ENCODE assay signal across 11 cellular contexts in genomic region chr20:57680131-57680716, GRCh38. TPM values are rescaled to one million over a fixed set of nuclear protein-coding genes. Genes with fewer than 3 reads are reported as not detected.
A peak's percentile ranks its signal among the peaks of the same experiment; 100 is the strongest.
DNase-seq lines count a peak whose midpoint lies in the region; ATAC-seq and TF ChIP-seq lines count a peak whose summit lies in the region.
"Had no signal": no experiment of that assay in that cellular context is flagged by ENCODE, and none has a peak within 500 bp of the region (broad histone marks: within the 10 kb centered on the region; RNA-seq: fewer than 3 reads in every experiment).

No MANE protein-coding gene starts in this region.

- peaks cover 60% of the 10 kb centered on the region for H3K4me1 Mint-ChIP-seq in neural progenitor cell

- no peak for TF ChIP-seq CTCF in neural progenitor cell (IDR thresholded peaks at IDR 0.05)

- peaks cover 23% of the 10 kb centered on the region for H3K36me3 ChIP-seq in SJCRH30
- no peaks in the 10 kb centered on the region for H3K36me3 ChIP-seq in neural progenitor cell
- H3K36me3 ChIP-seq: heart left ventricle had no signal

- DNase-seq in A172 (ENCODE audit: low spot score) (peak; percentile 23), SJCRH30 (peak; percentile 67 to 77), neural progenitor cell (ENCODE audit: low spot score) (no peak), NCI-H2081 treated with DMSO at 0.1 percent for 48 hours (lab: John Stamatoyannopoulos, UW) (no peak), NK-92 (lab: John Stamatoyannopoulos, UW; ENCODE audit: unreplicated experiment) (no peak), DMS 273 (lab: John Stamatoyannopoulos, UW; ENCODE audit: unreplicated experiment) (no peak)
- DNase-seq: CD4-positive, CD25-positive, alpha-beta regulatory T cell; heart left ventricle; stimulated activated CD4-positive, alpha-beta T cell treated with anti-CD3 and anti-CD28 coated beads, Interleukin-1b, Interleukin-23, amount 100 ng/mL, for 48 hours had no signal

- ATAC-seq in GM19043 (IDR thresholded peaks at IDR 0.05; ENCODE audit: low read depth, unreplicated experiment) (peak; percentile 59), HG03039 (IDR thresholded peaks at IDR 0.05; ENCODE audit: unreplicated experiment) (peak; percentile 43)
- ATAC-seq: heart left ventricle had no signal

- no peak overlapping the region for H3K4me3 Mint-ChIP-seq in neural progenitor cell

- no peak overlapping the region for H3K9ac ChIP-seq in neural progenitor cell

- H3K9me3 ChIP-seq in SJCRH30 (replicated peaks) = no peaks in the 10 kb centered on the region
- H3K9me3 ChIP-seq in neural progenitor cell (ENCODE audit: low read depth) = no peaks in the 10 kb centered on the region
- H3K9me3 ChIP-seq: heart left ventricle had no signal

- no peaks in the 10 kb centered on the region for H3K36me3 Mint-ChIP-seq in neural progenitor cell

- peaks cover 10% of the 10 kb centered on the region for H3K27me3 Mint-ChIP-seq in neural progenitor cell (ENCODE audit: insufficient read depth, low read depth)
- H3K27me3 Mint-ChIP-seq: CD4-positive, CD25-positive, alpha-beta regulatory T cell had no signal

- no peaks in the 10 kb centered on the region for H3K79me2 ChIP-seq in neural progenitor cell (ENCODE audit: low read depth)

- H3K4me3 ChIP-seq in SJCRH30 (no peak overlapping the region), neural progenitor cell (no peak overlapping the region)
- H3K4me3 ChIP-seq: heart left ventricle had no signal

- H4K20me1 ChIP-seq in neural progenitor cell (ENCODE audit: low read depth) = no peaks in the 10 kb centered on the region

- no peaks in the 10 kb centered on the region for H3K9me3 Mint-ChIP-seq in neural progenitor cell
- H3K9me3 Mint-ChIP-seq: CD4-positive, CD25-positive, alpha-beta regulatory T cell had no signal

- H3K27me3 ChIP-seq in SJCRH30 = no peaks in the 10 kb centered on the region
- H3K27me3 ChIP-seq in neural progenitor cell = no peaks in the 10 kb centered on the region
- H3K27me3 ChIP-seq: heart left ventricle had no signal

- H3K4me1 ChIP-seq in SJCRH30 = peaks cover 15% of the 10 kb centered on the region
- peaks cover 18% of the 10 kb centered on the region for H3K4me1 ChIP-seq in neural progenitor cell

- H3K27ac Mint-ChIP-seq in neural progenitor cell = no peak overlapping the region
- H3K27ac Mint-ChIP-seq: CD4-positive, CD25-positive, alpha-beta regulatory T cell had no signal

- H3K27ac ChIP-seq in SJCRH30 (peak overlapping the region; percentile 3; the same call in 1 of the 2 replicates), neural progenitor cell (no peak overlapping the region)
- H3K27ac ChIP-seq: heart left ventricle had no signal

- H3K4me2 ChIP-seq in neural progenitor cell = no peak overlapping the region

- no peaks in the 10 kb centered on the region for H3F3A ChIP-seq in neural progenitor cell (ENCODE audit: low read depth)

- no peak overlapping the region for H2AFZ ChIP-seq in neural progenitor cell (replicated peaks)

RNA-seq across cellular contexts. Expression of gene PMEPA1, which starts 29.6 kb away (rescaled TPM):
- 10.5 and 12.3 TPM in 2 replicates for total RNA-seq in A172 (2014; rRNA removed; shearing (Covaris generic))
- total RNA-seq in SJCRH30 (2014; rRNA removed; shearing (Covaris generic)) = 15.0 and 15.4 TPM in 2 replicates
- total RNA-seq in neural progenitor cell (ENCODE audit: low replicate concordance) = 0.03 and 1.7 TPM in 2 replicates

RNA-seq across cellular contexts. Expression of gene ZBP1, which starts 60.0 kb away (rescaled TPM):
- 0.14 TPM in 1 of 2 replicates, not detected in the other for total RNA-seq in A172 (2014; rRNA removed; shearing (Covaris generic))
- total RNA-seq in SJCRH30 (2014; rRNA removed; shearing (Covaris generic)) = 0.02 TPM in 1 of 2 replicates, not detected in the other
- not detected in 2 replicates for total RNA-seq in neural progenitor cell (ENCODE audit: low replicate concordance)

Comparison
In these comparisons a context has a peak if more than half of its experiments do, and no peak if none do; other contexts are left out.
1. DNase-seq: peak in A172 (single experiment) and SJCRH30 (2 of 2); none in neural progenitor cell (single experiment), NCI-H2081 treated with DMSO at 0.1 percent for 48 hours (single experiment), NK-92 (single experiment) and DMS 273 (single experiment).